ENCODE assay signal across 9 cellular contexts in genomic region chr10:103193107-103193819, GRCh38.
DNase-seq lines count a peak whose midpoint lies in the region; ATAC-seq, FAIRE-seq and TF ChIP-seq lines count a peak whose summit lies in the region.
"Had no signal": no experiment of that assay in that cellular context is flagged by ENCODE, and none has a peak within 500 bp of the region (broad histone marks: within the 10 kb centered on the region; RNA-seq: fewer than 3 reads in every experiment).

Gene NT5C2 (minus strand): TSS chr10:103193272. CDS start chr10:103174958, 18,314 bp downstream.

- ATAC-seq in HG03442 (IDR thresholded peaks at IDR 0.05; ENCODE audit: unreplicated experiment): peak; percentile 69

- TF ChIP-seq CTCF in OCI-LY1 (IDR thresholded peaks at IDR 0.05; ENCODE audit: low read length): no peak

- H3K27me3 ChIP-seq in BLaER1: no peaks in the 10 kb centered on the region
- no peaks in the 10 kb centered on the region for H3K27me3 ChIP-seq in OCI-LY1 (ENCODE audit: insufficient read depth, low read length)

- H3K9me2 ChIP-seq in OCI-LY1 (ENCODE audit: low read depth, low read length): no peaks in the 10 kb centered on the region

- peak; percentile 60 for FAIRE-seq in GM19239 (lab: Jason Lieb, UNC)
- FAIRE-seq: endometrium had no signal

- no peak within 1 kb of the TSS for H2AFZ ChIP-seq in OCI-LY1 (ENCODE audit: low read length)

- no peaks in the 10 kb centered on the region for H3F3A ChIP-seq in OCI-LY1 (ENCODE audit: insufficient read depth, low read length)

- peak within 1 kb of the TSS; percentile 91 for H3K4me2 ChIP-seq in BLaER1
- peak within 1 kb of the TSS; percentile 79 for H3K4me2 ChIP-seq in OCI-LY1 (ENCODE audit: low read length)

- H3K79me2 ChIP-seq in OCI-LY1 (ENCODE audit: insufficient read depth, low read length): peaks cover 43% of the 10 kb centered on the region

- H3K9ac ChIP-seq in BLaER1: peak within 1 kb of the TSS; percentile 97
- H3K9ac ChIP-seq in OCI-LY1 (ENCODE audit: low read length): peak within 1 kb of the TSS; percentile 97

- DNase-seq in GM19239 (ENCODE audit: insufficient read length, low spot score) (peak; percentile 62), activated T-cell treated with anti-CD3 and anti-CD28 coated beads for 1 hour (ENCODE audit: low read depth) (peak; percentile 68), epidermal melanocyte (ENCODE audit: insufficient read length, low spot score) (peak; percentile 20), middle frontal gyrus (ENCODE audit: extremely low spot score, low spot score) (peak; percentile 33)
- DNase-seq in stimulated activated CD8-positive, alpha-beta memory T cell treated with anti-CD3 and anti-CD28 coated beads, Interleukin-2, amount 100 ng/mL, for 1 hour (ENCODE audit: low read depth in 2 of 2): peak; percentile 54 to 56

- H3K9me3 ChIP-seq in BLaER1 (no peaks in the 10 kb centered on the region), OCI-LY1 (ENCODE audit: low read length) (no peaks in the 10 kb centered on the region)

- H3K4me3 ChIP-seq in BLaER1 (peak within 1 kb of the TSS; percentile 89), OCI-LY1 (ENCODE audit: low read depth, low read length, poor library complexity, severe bottlenecking) (peak within 1 kb of the TSS; percentile 98)

- H3K36me3 ChIP-seq in BLaER1: peaks cover 10% of the 10 kb centered on the region; the same call in 1 of the 2 replicates
- peaks cover 10% of the 10 kb centered on the region; the same call in 1 of the 2 replicates for H3K36me3 ChIP-seq in OCI-LY1 (ENCODE audit: insufficient read depth, low read length)

- H3K27ac ChIP-seq in BLaER1: peak within 1 kb of the TSS; percentile 96
- H3K27ac ChIP-seq in OCI-LY1 (ENCODE audit: low read depth, low read length, poor library complexity, severe bottlenecking): peak within 1 kb of the TSS; percentile 69

- peaks cover 53% of the 10 kb centered on the region for H3K4me1 ChIP-seq in BLaER1
- H3K4me1 ChIP-seq in OCI-LY1 (ENCODE audit: insufficient read depth, low read length, severe bottlenecking): peaks cover 36% of the 10 kb centered on the region

- peaks cover 43% of the 10 kb centered on the region for H4K20me1 ChIP-seq in BLaER1
- no peaks in the 10 kb centered on the region for H4K20me1 ChIP-seq in OCI-LY1 (ENCODE audit: insufficient read depth, low read length)

Comparison
In these comparisons a context has a peak if more than half of its experiments do, and no peak if none do; other contexts are left out.
1. Peak in every context shown above with its lines: DNase-seq, ATAC-seq, H3K4me3 ChIP-seq and H3K27ac ChIP-seq.